Comparison of ENCODE assay signal across 6 cellular contexts in the genomic region with DNA sequence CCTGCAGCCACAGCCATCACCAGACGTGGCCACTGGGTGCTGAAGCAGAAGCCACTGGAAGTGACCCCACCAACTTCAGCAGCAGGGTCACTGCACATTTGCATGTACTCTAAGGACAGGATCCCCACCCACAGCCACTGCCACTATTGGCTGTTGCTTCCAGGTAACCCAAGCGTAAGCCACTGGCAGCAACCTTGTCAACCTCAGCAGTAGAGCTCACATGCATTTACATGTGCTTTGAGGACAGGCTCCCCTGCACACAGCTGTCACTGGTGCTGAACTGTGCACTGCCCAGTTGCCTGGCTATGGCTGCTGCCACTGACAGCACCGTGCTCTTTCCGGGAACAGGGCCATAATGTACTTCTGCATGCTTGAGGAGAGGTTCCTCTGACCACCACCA.
"Had no signal": no experiment of that assay in that cellular context is flagged by ENCODE, and none has a peak within 500 bp of the region (broad histone marks: within the 10 kb centered on the region; RNA-seq: fewer than 3 reads in every experiment).

No MANE protein-coding gene starts in this region.

- H3K4me3 ChIP-seq: GM23248 had no signal

- H3K27ac ChIP-seq: GM23248, HL-60 had no signal

- H2AFZ ChIP-seq: GM23248 had no signal

- H3K27ac Mint-ChIP-seq: IgD-negative memory B cell had no signal

- H3K36me3 Mint-ChIP-seq: IgD-negative memory B cell had no signal

- H3K4me3 Mint-ChIP-seq: H9, IgD-negative memory B cell had no signal

- DNase-seq: GM23248, H9, HCEC 1CT had no signal

- H3K9ac ChIP-seq: GM23248 had no signal

- H3K27me3 Mint-ChIP-seq: IgD-negative memory B cell had no signal

- ATAC-seq: HepG2 had no signal

- H3K4me1 Mint-ChIP-seq: IgD-negative memory B cell had no signal
